Comparison of ENCODE assay signal across 1 cellular context in the genomic region with DNA sequence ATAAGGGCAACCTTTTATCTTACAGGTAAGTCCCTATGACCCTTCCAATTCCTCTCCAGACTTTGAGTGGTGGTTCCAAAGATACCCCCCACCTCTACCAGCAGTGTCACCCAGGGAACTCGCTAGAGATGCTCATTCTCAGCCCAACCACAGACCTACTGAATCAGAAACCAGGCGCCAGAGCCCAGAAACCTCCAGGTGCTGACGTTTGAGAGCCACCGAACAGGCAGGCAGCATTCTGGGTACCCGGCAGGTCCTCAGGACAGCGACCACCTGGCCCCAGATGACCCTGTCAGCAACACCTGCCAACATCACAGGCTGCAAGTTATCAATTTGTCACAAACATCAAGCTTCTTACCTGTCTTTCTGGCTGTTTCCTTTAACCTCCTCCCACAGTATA.
TF ChIP-seq lines count a peak whose summit lies in the region.

No MANE protein-coding gene starts in this region.

TF ChIP-seq in GM12878, 131 proteins besides CTCF, POLR2A, EP300 and RAD21 (continues in another document):
- TF ChIP-seq TAF1 (IDR thresholded peaks at IDR 0.05; ENCODE audit: borderline replicate concordance, low read depth, low read length) (no peak), SPI1 (IDR thresholded peaks at IDR 0.05; ENCODE audit: borderline replicate concordance, insufficient read depth, low read depth, low read length) (no peak), CHD2 (IDR thresholded peaks at IDR 0.05; ENCODE audit: borderline replicate concordance, low read depth, low read length) (no peak), ZNF207 (IDR thresholded peaks at IDR 0.05; ENCODE audit: borderline replicate concordance) (no peak), RBBP5 (conservative IDR thresholded peaks at IDR 0.05) (no peak), NRF1 (conservative IDR thresholded peaks at IDR 0.05; ENCODE audit: low read depth, low read length) (no peak), ZZZ3 (IDR thresholded peaks at IDR 0.05; ENCODE audit: control insufficient read depth, insufficient read length, low read depth) (no peak), ZNF217 (IDR thresholded peaks at IDR 0.05) (no peak), SUPT20H (IDR thresholded peaks at IDR 0.05; ENCODE audit: borderline replicate concordance, control insufficient read depth, low read depth, low read length) (no peak), MXI1 (IDR thresholded peaks at IDR 0.05; ENCODE audit: low read depth, low read length) (no peak), CHD1 (IDR thresholded peaks at IDR 0.05; ENCODE audit: low read depth, low read length) (no peak), SUZ12 (IDR thresholded peaks at IDR 0.05; ENCODE audit: unreplicated experiment) (no peak), NR2C2 (IDR thresholded peaks at IDR 0.05; ENCODE audit: borderline replicate concordance, control insufficient read depth, insufficient read length, low read depth) (no peak), PAX8 (IDR thresholded peaks at IDR 0.05) (no peak), CREB1 (IDR thresholded peaks at IDR 0.05; ENCODE audit: low read depth) (0 out of 2 replicates have a peak, but pooled peaks have one; percentile 10), SIN3A (IDR thresholded peaks at IDR 0.05; ENCODE audit: low read depth, low read length) (no peak), GATAD2B (conservative IDR thresholded peaks at IDR 0.05; ENCODE audit: low read depth) (no peak), POU2F2 (IDR thresholded peaks at IDR 0.05; ENCODE audit: borderline replicate concordance, low read depth, low read length) (no peak), SRF (IDR thresholded peaks at IDR 0.05; ENCODE audit: low read depth in 2 of 2, low read length in 2 of 2) (no peak), PAX5 (IDR thresholded peaks at IDR 0.05; ENCODE audit: borderline replicate concordance, low read depth, low read length) (0 out of 2 replicates have a peak, but pooled peaks have one; percentile 17), CBX3 (IDR thresholded peaks at IDR 0.05; ENCODE audit: borderline replicate concordance, low read depth) (no peak), DPF2 (IDR thresholded peaks at IDR 0.05) (no peak), TCF3 (IDR thresholded peaks at IDR 0.05; ENCODE audit: borderline replicate concordance, insufficient read depth, low read depth, low read length) (peak; percentile 82), MYC (IDR thresholded peaks at IDR 0.05; ENCODE audit: insufficient read depth, insufficient read length, insufficient replicate concordance, low read length, severe bottlenecking) (no peak), NFIC (IDR thresholded peaks at IDR 0.05; ENCODE audit: low read depth, low read length) (no peak)
- TF ChIP-seq, protein P1, sequence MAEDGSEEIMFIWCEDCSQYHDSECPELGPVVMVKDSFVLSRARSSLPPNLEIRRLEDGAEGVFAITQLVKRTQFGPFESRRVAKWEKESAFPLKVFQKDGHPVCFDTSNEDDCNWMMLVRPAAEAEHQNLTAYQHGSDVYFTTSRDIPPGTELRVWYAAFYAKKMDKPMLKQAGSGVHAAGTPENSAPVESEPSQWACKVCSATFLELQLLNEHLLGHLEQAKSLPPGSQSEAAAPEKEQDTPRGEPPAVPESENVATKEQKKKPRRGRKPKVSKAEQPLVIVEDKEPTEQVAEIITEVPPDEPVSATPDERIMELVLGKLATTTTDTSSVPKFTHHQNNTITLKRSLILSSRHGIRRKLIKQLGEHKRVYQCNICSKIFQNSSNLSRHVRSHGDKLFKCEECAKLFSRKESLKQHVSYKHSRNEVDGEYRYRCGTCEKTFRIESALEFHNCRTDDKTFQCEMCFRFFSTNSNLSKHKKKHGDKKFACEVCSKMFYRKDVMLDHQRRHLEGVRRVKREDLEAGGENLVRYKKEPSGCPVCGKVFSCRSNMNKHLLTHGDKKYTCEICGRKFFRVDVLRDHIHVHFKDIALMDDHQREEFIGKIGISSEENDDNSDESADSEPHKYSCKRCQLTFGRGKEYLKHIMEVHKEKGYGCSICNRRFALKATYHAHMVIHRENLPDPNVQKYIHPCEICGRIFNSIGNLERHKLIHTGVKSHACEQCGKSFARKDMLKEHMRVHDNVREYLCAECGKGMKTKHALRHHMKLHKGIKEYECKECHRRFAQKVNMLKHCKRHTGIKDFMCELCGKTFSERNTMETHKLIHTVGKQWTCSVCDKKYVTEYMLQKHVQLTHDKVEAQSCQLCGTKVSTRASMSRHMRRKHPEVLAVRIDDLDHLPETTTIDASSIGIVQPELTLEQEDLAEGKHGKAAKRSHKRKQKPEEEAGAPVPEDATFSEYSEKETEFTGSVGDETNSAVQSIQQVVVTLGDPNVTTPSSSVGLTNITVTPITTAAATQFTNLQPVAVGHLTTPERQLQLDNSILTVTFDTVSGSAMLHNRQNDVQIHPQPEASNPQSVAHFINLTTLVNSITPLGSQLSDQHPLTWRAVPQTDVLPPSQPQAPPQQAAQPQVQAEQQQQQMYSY (CRISPR knock-in tag; IDR thresholded peaks at IDR 0.05) = no peak
- TF ChIP-seq, protein P2, sequence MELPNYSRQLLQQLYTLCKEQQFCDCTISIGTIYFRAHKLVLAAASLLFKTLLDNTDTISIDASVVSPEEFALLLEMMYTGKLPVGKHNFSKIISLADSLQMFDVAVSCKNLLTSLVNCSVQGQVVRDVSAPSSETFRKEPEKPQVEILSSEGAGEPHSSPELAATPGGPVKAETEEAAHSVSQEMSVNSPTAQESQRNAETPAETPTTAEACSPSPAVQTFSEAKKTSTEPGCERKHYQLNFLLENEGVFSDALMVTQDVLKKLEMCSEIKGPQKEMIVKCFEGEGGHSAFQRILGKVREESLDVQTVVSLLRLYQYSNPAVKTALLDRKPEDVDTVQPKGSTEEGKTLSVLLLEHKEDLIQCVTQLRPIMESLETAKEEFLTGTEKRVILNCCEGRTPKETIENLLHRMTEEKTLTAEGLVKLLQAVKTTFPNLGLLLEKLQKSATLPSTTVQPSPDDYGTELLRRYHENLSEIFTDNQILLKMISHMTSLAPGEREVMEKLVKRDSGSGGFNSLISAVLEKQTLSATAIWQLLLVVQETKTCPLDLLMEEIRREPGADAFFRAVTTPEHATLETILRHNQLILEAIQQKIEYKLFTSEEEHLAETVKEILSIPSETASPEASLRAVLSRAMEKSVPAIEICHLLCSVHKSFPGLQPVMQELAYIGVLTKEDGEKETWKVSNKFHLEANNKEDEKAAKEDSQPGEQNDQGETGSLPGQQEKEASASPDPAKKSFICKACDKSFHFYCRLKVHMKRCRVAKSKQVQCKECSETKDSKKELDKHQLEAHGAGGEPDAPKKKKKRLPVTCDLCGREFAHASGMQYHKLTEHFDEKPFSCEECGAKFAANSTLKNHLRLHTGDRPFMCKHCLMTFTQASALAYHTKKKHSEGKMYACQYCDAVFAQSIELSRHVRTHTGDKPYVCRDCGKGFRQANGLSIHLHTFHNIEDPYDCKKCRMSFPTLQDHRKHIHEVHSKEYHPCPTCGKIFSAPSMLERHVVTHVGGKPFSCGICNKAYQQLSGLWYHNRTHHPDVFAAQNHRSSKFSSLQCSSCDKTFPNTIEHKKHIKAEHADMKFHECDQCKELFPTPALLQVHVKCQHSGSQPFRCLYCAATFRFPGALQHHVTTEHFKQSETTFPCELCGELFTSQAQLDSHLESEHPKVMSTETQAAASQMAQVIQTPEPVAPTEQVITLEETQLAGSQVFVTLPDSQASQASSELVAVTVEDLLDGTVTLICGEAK (IDR thresholded peaks at IDR 0.05; ENCODE audit: borderline replicate concordance) = no peak
- TF ChIP-seq, protein P3, sequence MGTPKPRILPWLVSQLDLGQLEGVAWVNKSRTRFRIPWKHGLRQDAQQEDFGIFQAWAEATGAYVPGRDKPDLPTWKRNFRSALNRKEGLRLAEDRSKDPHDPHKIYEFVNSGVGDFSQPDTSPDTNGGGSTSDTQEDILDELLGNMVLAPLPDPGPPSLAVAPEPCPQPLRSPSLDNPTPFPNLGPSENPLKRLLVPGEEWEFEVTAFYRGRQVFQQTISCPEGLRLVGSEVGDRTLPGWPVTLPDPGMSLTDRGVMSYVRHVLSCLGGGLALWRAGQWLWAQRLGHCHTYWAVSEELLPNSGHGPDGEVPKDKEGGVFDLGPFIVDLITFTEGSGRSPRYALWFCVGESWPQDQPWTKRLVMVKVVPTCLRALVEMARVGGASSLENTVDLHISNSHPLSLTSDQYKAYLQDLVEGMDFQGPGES (IDR thresholded peaks at IDR 0.05) = no peak
- TF ChIP-seq, protein P4, sequence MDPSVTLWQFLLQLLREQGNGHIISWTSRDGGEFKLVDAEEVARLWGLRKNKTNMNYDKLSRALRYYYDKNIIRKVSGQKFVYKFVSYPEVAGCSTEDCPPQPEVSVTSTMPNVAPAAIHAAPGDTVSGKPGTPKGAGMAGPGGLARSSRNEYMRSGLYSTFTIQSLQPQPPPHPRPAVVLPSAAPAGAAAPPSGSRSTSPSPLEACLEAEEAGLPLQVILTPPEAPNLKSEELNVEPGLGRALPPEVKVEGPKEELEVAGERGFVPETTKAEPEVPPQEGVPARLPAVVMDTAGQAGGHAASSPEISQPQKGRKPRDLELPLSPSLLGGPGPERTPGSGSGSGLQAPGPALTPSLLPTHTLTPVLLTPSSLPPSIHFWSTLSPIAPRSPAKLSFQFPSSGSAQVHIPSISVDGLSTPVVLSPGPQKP (IDR thresholded peaks at IDR 0.05; ENCODE audit: low read depth, low read length) = no peak
- TF ChIP-seq, protein P5, sequence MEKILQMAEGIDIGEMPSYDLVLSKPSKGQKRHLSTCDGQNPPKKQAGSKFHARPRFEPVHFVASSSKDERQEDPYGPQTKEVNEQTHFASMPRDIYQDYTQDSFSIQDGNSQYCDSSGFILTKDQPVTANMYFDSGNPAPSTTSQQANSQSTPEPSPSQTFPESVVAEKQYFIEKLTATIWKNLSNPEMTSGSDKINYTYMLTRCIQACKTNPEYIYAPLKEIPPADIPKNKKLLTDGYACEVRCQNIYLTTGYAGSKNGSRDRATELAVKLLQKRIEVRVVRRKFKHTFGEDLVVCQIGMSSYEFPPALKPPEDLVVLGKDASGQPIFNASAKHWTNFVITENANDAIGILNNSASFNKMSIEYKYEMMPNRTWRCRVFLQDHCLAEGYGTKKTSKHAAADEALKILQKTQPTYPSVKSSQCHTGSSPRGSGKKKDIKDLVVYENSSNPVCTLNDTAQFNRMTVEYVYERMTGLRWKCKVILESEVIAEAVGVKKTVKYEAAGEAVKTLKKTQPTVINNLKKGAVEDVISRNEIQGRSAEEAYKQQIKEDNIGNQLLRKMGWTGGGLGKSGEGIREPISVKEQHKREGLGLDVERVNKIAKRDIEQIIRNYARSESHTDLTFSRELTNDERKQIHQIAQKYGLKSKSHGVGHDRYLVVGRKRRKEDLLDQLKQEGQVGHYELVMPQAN (conservative IDR thresholded peaks at IDR 0.05) = no peak
- TF ChIP-seq, protein P6, sequence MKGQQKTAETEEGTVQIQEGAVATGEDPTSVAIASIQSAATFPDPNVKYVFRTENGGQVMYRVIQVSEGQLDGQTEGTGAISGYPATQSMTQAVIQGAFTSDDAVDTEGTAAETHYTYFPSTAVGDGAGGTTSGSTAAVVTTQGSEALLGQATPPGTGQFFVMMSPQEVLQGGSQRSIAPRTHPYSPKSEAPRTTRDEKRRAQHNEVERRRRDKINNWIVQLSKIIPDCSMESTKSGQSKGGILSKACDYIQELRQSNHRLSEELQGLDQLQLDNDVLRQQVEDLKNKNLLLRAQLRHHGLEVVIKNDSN (IDR thresholded peaks at IDR 0.05; ENCODE audit: borderline replicate concordance, extremely low read length, insufficient read depth, low read depth, low read length) = no peak
- TF ChIP-seq, protein P7, sequence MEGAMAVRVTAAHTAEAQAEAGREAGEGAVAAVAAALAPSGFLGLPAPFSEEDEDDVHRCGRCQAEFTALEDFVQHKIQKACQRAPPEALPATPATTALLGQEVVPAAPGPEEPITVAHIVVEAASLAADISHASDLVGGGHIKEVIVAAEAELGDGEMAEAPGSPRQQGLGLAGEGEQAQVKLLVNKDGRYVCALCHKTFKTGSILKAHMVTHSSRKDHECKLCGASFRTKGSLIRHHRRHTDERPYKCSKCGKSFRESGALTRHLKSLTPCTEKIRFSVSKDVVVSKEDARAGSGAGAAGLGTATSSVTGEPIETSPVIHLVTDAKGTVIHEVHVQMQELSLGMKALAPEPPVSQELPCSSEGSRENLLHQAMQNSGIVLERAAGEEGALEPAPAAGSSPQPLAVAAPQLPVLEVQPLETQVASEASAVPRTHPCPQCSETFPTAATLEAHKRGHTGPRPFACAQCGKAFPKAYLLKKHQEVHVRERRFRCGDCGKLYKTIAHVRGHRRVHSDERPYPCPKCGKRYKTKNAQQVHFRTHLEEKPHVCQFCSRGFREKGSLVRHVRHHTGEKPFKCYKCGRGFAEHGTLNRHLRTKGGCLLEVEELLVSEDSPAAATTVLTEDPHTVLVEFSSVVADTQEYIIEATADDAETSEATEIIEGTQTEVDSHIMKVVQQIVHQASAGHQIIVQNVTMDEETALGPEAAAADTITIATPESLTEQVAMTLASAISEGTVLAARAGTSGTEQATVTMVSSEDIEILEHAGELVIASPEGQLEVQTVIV (IDR thresholded peaks at IDR 0.05; ENCODE audit: borderline replicate concordance, partially characterized antibody) = no peak
- TF ChIP-seq, protein P8, sequence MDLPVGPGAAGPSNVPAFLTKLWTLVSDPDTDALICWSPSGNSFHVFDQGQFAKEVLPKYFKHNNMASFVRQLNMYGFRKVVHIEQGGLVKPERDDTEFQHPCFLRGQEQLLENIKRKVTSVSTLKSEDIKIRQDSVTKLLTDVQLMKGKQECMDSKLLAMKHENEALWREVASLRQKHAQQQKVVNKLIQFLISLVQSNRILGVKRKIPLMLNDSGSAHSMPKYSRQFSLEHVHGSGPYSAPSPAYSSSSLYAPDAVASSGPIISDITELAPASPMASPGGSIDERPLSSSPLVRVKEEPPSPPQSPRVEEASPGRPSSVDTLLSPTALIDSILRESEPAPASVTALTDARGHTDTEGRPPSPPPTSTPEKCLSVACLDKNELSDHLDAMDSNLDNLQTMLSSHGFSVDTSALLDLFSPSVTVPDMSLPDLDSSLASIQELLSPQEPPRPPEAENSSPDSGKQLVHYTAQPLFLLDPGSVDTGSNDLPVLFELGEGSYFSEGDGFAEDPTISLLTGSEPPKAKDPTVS (IDR thresholded peaks at IDR 0.05; ENCODE audit: low read depth, low read length) = no peak
- TF ChIP-seq, protein P9, sequence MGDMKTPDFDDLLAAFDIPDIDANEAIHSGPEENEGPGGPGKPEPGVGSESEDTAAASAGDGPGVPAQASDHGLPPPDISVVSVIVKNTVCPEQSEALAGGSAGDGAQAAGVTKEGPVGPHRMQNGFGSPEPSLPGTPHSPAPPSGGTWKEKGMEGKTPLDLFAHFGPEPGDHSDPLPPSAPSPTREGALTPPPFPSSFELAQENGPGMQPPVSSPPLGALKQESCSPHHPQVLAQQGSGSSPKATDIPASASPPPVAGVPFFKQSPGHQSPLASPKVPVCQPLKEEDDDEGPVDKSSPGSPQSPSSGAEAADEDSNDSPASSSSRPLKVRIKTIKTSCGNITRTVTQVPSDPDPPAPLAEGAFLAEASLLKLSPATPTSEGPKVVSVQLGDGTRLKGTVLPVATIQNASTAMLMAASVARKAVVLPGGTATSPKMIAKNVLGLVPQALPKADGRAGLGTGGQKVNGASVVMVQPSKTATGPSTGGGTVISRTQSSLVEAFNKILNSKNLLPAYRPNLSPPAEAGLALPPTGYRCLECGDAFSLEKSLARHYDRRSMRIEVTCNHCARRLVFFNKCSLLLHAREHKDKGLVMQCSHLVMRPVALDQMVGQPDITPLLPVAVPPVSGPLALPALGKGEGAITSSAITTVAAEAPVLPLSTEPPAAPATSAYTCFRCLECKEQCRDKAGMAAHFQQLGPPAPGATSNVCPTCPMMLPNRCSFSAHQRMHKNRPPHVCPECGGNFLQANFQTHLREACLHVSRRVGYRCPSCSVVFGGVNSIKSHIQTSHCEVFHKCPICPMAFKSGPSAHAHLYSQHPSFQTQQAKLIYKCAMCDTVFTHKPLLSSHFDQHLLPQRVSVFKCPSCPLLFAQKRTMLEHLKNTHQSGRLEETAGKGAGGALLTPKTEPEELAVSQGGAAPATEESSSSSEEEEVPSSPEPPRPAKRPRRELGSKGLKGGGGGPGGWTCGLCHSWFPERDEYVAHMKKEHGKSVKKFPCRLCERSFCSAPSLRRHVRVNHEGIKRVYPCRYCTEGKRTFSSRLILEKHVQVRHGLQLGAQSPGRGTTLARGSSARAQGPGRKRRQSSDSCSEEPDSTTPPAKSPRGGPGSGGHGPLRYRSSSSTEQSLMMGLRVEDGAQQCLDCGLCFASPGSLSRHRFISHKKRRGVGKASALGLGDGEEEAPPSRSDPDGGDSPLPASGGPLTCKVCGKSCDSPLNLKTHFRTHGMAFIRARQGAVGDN (IDR thresholded peaks at IDR 0.05) = peak; percentile 73; the same call in 1 of the 2 replicates
